In genomic region chr3:48899298-48899697, GRCh38 we compare ENCODE assay signal across 8 cellular contexts. TPM values are rescaled to one million over a fixed set of nuclear protein-coding genes. Genes with fewer than 3 reads are reported as not detected.
DNase-seq lines count a peak whose midpoint lies in the region; ATAC-seq and TF ChIP-seq lines count a peak whose summit lies in the region.

No MANE protein-coding gene starts in this region.

- H3K18ac ChIP-seq in mesenchymal stem cell (ENCODE audit: low read depth in 1 of 2, low read length in 2 of 2): peak overlapping the region in 1 of 2 experiments; percentile 41

- no peak for TF ChIP-seq CTCF in 22Rv1 (IDR thresholded peaks at IDR 0.05)
- no peak for TF ChIP-seq CTCF in thyroid gland (IDR thresholded peaks at IDR 0.05)
- no peak for TF ChIP-seq CTCF in lower leg skin (IDR thresholded peaks at IDR 0.05)

- peak overlapping the region; percentile 87 for H3K9ac ChIP-seq in mesenchymal stem cell (ENCODE audit: low read length)

- H3K23ac ChIP-seq in mesenchymal stem cell (ENCODE audit: low read length in 2 of 2): no peak overlapping the region

- H3K4me1 ChIP-seq in mesenchymal stem cell (ENCODE audit: control insufficient read depth, insufficient read depth, low read depth, low read length) (peaks cover 3% of the 10 kb centered on the region), thyroid gland (peaks cover 9 to 24% of the 10 kb centered on the region in 2 donors)

- ATAC-seq in HG03175 (IDR thresholded peaks at IDR 0.05; ENCODE audit: unreplicated experiment) (peak; percentile 15), HG02678 (IDR thresholded peaks at IDR 0.05; ENCODE audit: unreplicated experiment) (no peak)
- peak; percentile 8 to 49 for ATAC-seq in activated naive CD4-positive, alpha-beta T cell treated with anti-CD3 and anti-CD28 coated beads, Interleukin-2, amount 50 U/mL, for 72 hours

- intact Hi-C loops in thyroid gland (cut with DNase I): no loop called here
- intact Hi-C loops in lower leg skin (cut with DNase I; ENCODE audit: low total_unique reads): no loop called here

- peak overlapping the region; percentile 83 to 97 for H3K27ac Mint-ChIP-seq in activated naive CD4-positive, alpha-beta T cell treated with anti-CD3 and anti-CD28 coated beads, Interleukin-2, amount 50 U/mL, for 72 hours

- peak overlapping the region; percentile 52 for H4K91ac ChIP-seq in mesenchymal stem cell (ENCODE audit: low read length)

- peak overlapping the region in 1 of 2 experiments; percentile 94 for H3K4me3 ChIP-seq in mesenchymal stem cell (ENCODE audit: insufficient read depth in 1 of 2, low read depth in 1 of 2, low read length in 2 of 2)
- no peak overlapping the region for H3K4me3 ChIP-seq in thyroid gland (replicated peaks in 1 of 3)
- H3K4me3 ChIP-seq in lower leg skin (ENCODE audit: low read depth, poor library complexity, severe bottlenecking): no peak overlapping the region

- no peak overlapping the region for H3K4me2 ChIP-seq in mesenchymal stem cell (ENCODE audit: low read length, poor library complexity, severe bottlenecking)

- H3K14ac ChIP-seq in mesenchymal stem cell (ENCODE audit: low read length in 2 of 2): no peak overlapping the region

- no peak overlapping the region for H2BK15ac ChIP-seq in mesenchymal stem cell (ENCODE audit: low read depth, poor library complexity, severe bottlenecking)

- H4K8ac ChIP-seq in mesenchymal stem cell (ENCODE audit: low read length): peak overlapping the region; percentile 75

- no peaks in the 10 kb centered on the region for H3K27me3 ChIP-seq in mesenchymal stem cell (ENCODE audit: control insufficient read depth in 1 of 2, insufficient read depth in 1 of 2, low read length in 2 of 2)
- H3K27me3 ChIP-seq in thyroid gland: no peaks in the 10 kb centered on the region

- no peak overlapping the region for H2AFZ ChIP-seq in mesenchymal stem cell (ENCODE audit: low read depth, low read length)

- no peak overlapping the region for H3K4ac ChIP-seq in mesenchymal stem cell (ENCODE audit: low read depth in 1 of 2, low read length in 2 of 2)

- peaks cover 0 to 8% of the 10 kb centered on the region in 2 donors for H3K36me3 Mint-ChIP-seq in activated naive CD4-positive, alpha-beta T cell treated with anti-CD3 and anti-CD28 coated beads, Interleukin-2, amount 50 U/mL, for 72 hours

- H3K36me3 ChIP-seq in mesenchymal stem cell (ENCODE audit: control insufficient read depth in 1 of 2, insufficient read depth in 2 of 2, low read depth in 1 of 2, low read length in 2 of 2) (no peaks in the 10 kb centered on the region), thyroid gland (no peaks in the 10 kb centered on the region)

- H2BK12ac ChIP-seq in mesenchymal stem cell (ENCODE audit: low read length in 2 of 2): peak overlapping the region in 1 of 2 experiments; percentile 60

- H2BK5ac ChIP-seq in mesenchymal stem cell (ENCODE audit: low read depth, low read length, poor library complexity, severe bottlenecking): no peak overlapping the region

- peak; percentile 17 to 58 for DNase-seq in activated naive CD4-positive, alpha-beta T cell treated with anti-CD3 and anti-CD28 coated beads, Interleukin-2, amount 50 U/mL, for 72 hours (ENCODE audit: low spot score in 2 of 2)
- DNase-seq in mesenchymal stem cell: peak; percentile 9
- DNase-seq in thyroid gland: no peak
- no peak for DNase-seq in NCI-H2171 (lab: John Stamatoyannopoulos, UW)
- no peak for DNase-seq in lower leg skin (ENCODE audit: low spot score in 2 of 2)

- H3K9me3 ChIP-seq in mesenchymal stem cell (ENCODE audit: control insufficient read depth, low read length) (no peaks in the 10 kb centered on the region), thyroid gland (no peaks in the 10 kb centered on the region)

- no peaks in the 10 kb centered on the region for H3K9me3 Mint-ChIP-seq in activated naive CD4-positive, alpha-beta T cell treated with anti-CD3 and anti-CD28 coated beads, Interleukin-2, amount 50 U/mL, for 72 hours

- no peak overlapping the region for H2BK120ac ChIP-seq in mesenchymal stem cell (ENCODE audit: low read depth, low read length)

- peaks cover 6% of the 10 kb centered on the region for H3K79me1 ChIP-seq in mesenchymal stem cell (replicated peaks; ENCODE audit: low read length, poor library complexity, severe bottlenecking)

- no peak for TF ChIP-seq POLR2A in thyroid gland (IDR thresholded peaks at IDR 0.05)
- TF ChIP-seq POLR2A in lower leg skin (IDR thresholded peaks at IDR 0.05): no peak

- H3K27ac ChIP-seq in 22Rv1: peak overlapping the region; percentile 59
- peak overlapping the region; percentile 7 for H3K27ac ChIP-seq in mesenchymal stem cell (ENCODE audit: low read length, poor library complexity, severe bottlenecking)
- H3K27ac ChIP-seq in thyroid gland: peak overlapping the region in 1 of 3 donors; percentile 73

- no peak overlapping the region for H2AK5ac ChIP-seq in mesenchymal stem cell (ENCODE audit: low read length, severe bottlenecking)

- WGBS in mesenchymal stem cell: 97% methylated on average over 4 of the region's 4 CpGs
- 86 to 89% methylated on average over 4 of the region's 4 CpGs for WGBS in thyroid gland, 2 donors
- WGBS in lower leg skin, 2 donors: 80 to 86% methylated on average over 4 of the region's 4 CpGs

RNA-seq across cellular contexts. Expression of gene SLC25A20, which starts 0.6 kb away (rescaled TPM):
- 10 to 100 TPM; 18.3 to 20.5 TPM for total RNA-seq in activated naive CD4-positive, alpha-beta T cell treated with anti-CD3 and anti-CD28 coated beads, Interleukin-2, amount 50 U/mL, for 72 hours
- polyA plus RNA-seq in mesenchymal stem cell (2013, experiment 1 of 2): 11.0 TPM
- polyA plus RNA-seq in mesenchymal stem cell (2013, experiment 2 of 2): 11.6 TPM
- total RNA-seq in thyroid gland: 10 to 100 TPM; 17.6 to 48.0 (median 33.7) TPM
- total RNA-seq in lower leg skin: 10 to 100 TPM; 11.4 to 46.3 (median 20.4) TPM

RNA-seq across cellular contexts. Expression of gene ARIH2, which starts 19.3 kb away (rescaled TPM):
- 100 to 1,000 TPM; 116 to 127 TPM for total RNA-seq in activated naive CD4-positive, alpha-beta T cell treated with anti-CD3 and anti-CD28 coated beads, Interleukin-2, amount 50 U/mL, for 72 hours
- 45.9 TPM for polyA plus RNA-seq in mesenchymal stem cell (2013, experiment 1 of 2)
- polyA plus RNA-seq in mesenchymal stem cell (2013, experiment 2 of 2): 46.2 TPM
- total RNA-seq in thyroid gland (100 to 1,000 TPM; 108 to 136 (median 117) TPM), lower leg skin (10 to 100 TPM; 41.5 to 75.7 (median 69.1) TPM)

RNA-seq across cellular contexts. Expression of gene PRKAR2A, which starts 51.6 kb away (rescaled TPM):
- total RNA-seq in activated naive CD4-positive, alpha-beta T cell treated with anti-CD3 and anti-CD28 coated beads, Interleukin-2, amount 50 U/mL, for 72 hours: 10 to 100 TPM; 13.9 to 25.6 TPM
- 40.5 TPM for polyA plus RNA-seq in mesenchymal stem cell (2013, experiment 1 of 2)
- 41.5 TPM for polyA plus RNA-seq in mesenchymal stem cell (2013, experiment 2 of 2)
- total RNA-seq in thyroid gland (10 to 100 TPM; 26.9 to 77.1 (median 46.2) TPM), lower leg skin (10 to 100 TPM; 25.4 to 53.2 (median 29.3) TPM)

Comparison
In these comparisons a context has a peak if more than half of its experiments do, and no peak if none do; other contexts are left out.
1. DNase-seq: peak in activated naive CD4-positive, alpha-beta T cell treated with anti-CD3 and anti-CD28 coated beads, Interleukin-2, amount 50 U/mL, for 72 hours (2 of 2) and mesenchymal stem cell (single experiment); none in thyroid gland (0 of 2), NCI-H2171 (single experiment) and lower leg skin (0 of 2).